19 cellular contexts compared by ENCODE assay signal in genomic region chr2:29162204-29162928, GRCh38. TPM values are rescaled to one million over a fixed set of nuclear protein-coding genes. Genes with fewer than 3 reads are reported as not detected.
DNase-seq lines count a peak whose midpoint lies in the region; ATAC-seq, FAIRE-seq and TF ChIP-seq lines count a peak whose summit lies in the region.
"Had no signal": no experiment of that assay in that cellular context is flagged by ENCODE, and none has a peak within 500 bp of the region (broad histone marks: within the 10 kb centered on the region; RNA-seq: fewer than 3 reads in every experiment).

No MANE protein-coding gene starts in this region.

- H3K4me2 ChIP-seq in IMR-90 (ENCODE audit: low read depth, low read length) (no peak overlapping the region), MM.1S (ENCODE audit: low read depth, low read length) (peak overlapping the region; percentile 36; the same call in 1 of the 2 replicates), K562 (ENCODE audit: insufficient read depth, low read length) (no peak overlapping the region)

- no peaks in the 10 kb centered on the region for H3K9me2 ChIP-seq in MM.1S (replicated peaks; ENCODE audit: insufficient read depth, low read length)

- H3K79me2 ChIP-seq in MM.1S (ENCODE audit: low read length), result no peaks in the 10 kb centered on the region
- H3K79me2 ChIP-seq in K562 (ENCODE audit: control insufficient read depth, insufficient read depth, low read length), result no peaks in the 10 kb centered on the region

- TF ChIP-seq POLR2A in IMR-90 (IDR thresholded peaks at IDR 0.05; ENCODE audit: low read depth, low read length), result no peak
- TF ChIP-seq POLR2A in K562 (conservative IDR thresholded peaks at IDR 0.05), result no peak

- no peak overlapping the region for H3K27ac Mint-ChIP-seq in activated CD4-positive, alpha-beta T cell treated with anti-CD3 and anti-CD28 coated beads, Interleukin-2, amount 10 ng/mL, durations not matched to agents 7 days and 5 days
- H3K27ac Mint-ChIP-seq: CD4-positive, alpha-beta T cell; H9; IgD-negative memory B cell had no signal

- no peak overlapping the region for H4K5ac ChIP-seq in IMR-90 (ENCODE audit: low read depth, low read length)

- H3K27ac ChIP-seq in IMR-90 (ENCODE audit: insufficient read depth, low read length), result no peak overlapping the region
- no peak overlapping the region for H3K27ac ChIP-seq in MM.1S (ENCODE audit: low read length)
- H3K27ac ChIP-seq in K562 (ENCODE audit: extremely low read depth, low read depth, low read length), result no peak overlapping the region
- H3K27ac ChIP-seq in small intestine (ENCODE audit: low read depth in 1 of 2, low read length in 1 of 2), result no peak overlapping the region
- H3K27ac ChIP-seq: C4-2B, HL-60 had no signal

- CTCF ChIA-PET in IMR-90 (lab: Yijun Ruan, JAX), result no interaction called here
- CTCF ChIA-PET in K562 (lab: Yijun Ruan, JAX; ENCODE audit: low intra/inter-chr PET ratio), result no interaction called here
- CTCF ChIA-PET in activated CD4-positive, alpha-beta T cell treated with anti-CD3 and anti-CD28 coated beads, Interleukin-2, amount 10 ng/mL, durations not matched to agents 7 days and 5 days (lab: Charles Lee), result no interaction called here

- no peaks in the 10 kb centered on the region for H3F3A ChIP-seq in MM.1S (ENCODE audit: insufficient read depth, low read length)

- H3K4me1 Mint-ChIP-seq in activated CD4-positive, alpha-beta T cell treated with anti-CD3 and anti-CD28 coated beads, Interleukin-2, amount 10 ng/mL, durations not matched to agents 7 days and 5 days, result no peaks in the 10 kb centered on the region

- no peak overlapping the region for H3K4ac ChIP-seq in IMR-90 (ENCODE audit: low read depth, low read length)

- dilution Hi-C loops in IMR-90 (cut with HindIII; ENCODE audit: low sequenced_read_pairs, unreplicated experiment), result no loop called here

- no peak overlapping the region for H4K8ac ChIP-seq in IMR-90 (ENCODE audit: low read depth in 2 of 2, low read length in 2 of 2)

- peaks cover 18% of the 10 kb centered on the region for H3K36me3 ChIP-seq in IMR-90 (ENCODE audit: control insufficient read depth, insufficient read depth, low read length)
- H3K36me3 ChIP-seq in MM.1S (replicated peaks; ENCODE audit: insufficient read depth, low read length), result no peaks in the 10 kb centered on the region
- no peaks in the 10 kb centered on the region for H3K36me3 ChIP-seq in K562 (ENCODE audit: control insufficient read depth, insufficient read depth, low read length)
- H3K36me3 ChIP-seq in small intestine (ENCODE audit: control insufficient read depth in 2 of 2, insufficient read depth in 2 of 2, low read length in 2 of 2), result peaks cover 2% of the 10 kb centered on the region in 2 donors

- H2AFZ ChIP-seq in IMR-90 (replicated peaks; ENCODE audit: low read length, poor library complexity), result no peak overlapping the region
- no peak overlapping the region for H2AFZ ChIP-seq in MM.1S (ENCODE audit: low read length)
- no peak overlapping the region for H2AFZ ChIP-seq in K562 (ENCODE audit: low read depth, low read length)

- no peak overlapping the region for H2AK5ac ChIP-seq in IMR-90 (ENCODE audit: low read depth, low read length)

- TF ChIP-seq EP300 in K562 (IDR thresholded peaks at IDR 0.05; ENCODE audit: low read length), result no peak

- no peaks in the 10 kb centered on the region for H3K9me3 Mint-ChIP-seq in activated CD4-positive, alpha-beta T cell treated with anti-CD3 and anti-CD28 coated beads, Interleukin-2, amount 10 ng/mL, durations not matched to agents 7 days and 5 days
- H3K9me3 Mint-ChIP-seq: CD4-positive, alpha-beta T cell; H9; IgD-negative memory B cell had no signal

- WGBS in IMR-90 (ENCODE audit: extremely low coverage in 2 of 2, insufficient read length in 1 of 2), 2 experiments, result no CpG with 5 or more reads among the region's 1 CpG
- WGBS in K562 (ENCODE audit: insufficient coverage, low coverage, missing lambda C conversion rate), result 0% methylated on average over 1 of the region's 1 CpG
- 49 to 92% (median 70%) methylated on average over 1 of the region's 1 CpG for whole genome bisulfite sequencing in small intestine, 3 donors

- in situ Hi-C loops in IMR-90 (cut with MboI; ENCODE audit: low sequenced_read_pairs) (no loop called here), K562 (cut with MboI) (no loop called here)

- no peak overlapping the region for H3K9ac ChIP-seq in IMR-90 (ENCODE audit: low read depth, low read length)
- no peak overlapping the region for H3K9ac ChIP-seq in MM.1S (ENCODE audit: low read length)
- no peak overlapping the region for H3K9ac ChIP-seq in K562 (ENCODE audit: insufficient read depth in 1 of 2, low read depth in 2 of 2, low read length in 2 of 2)

- FAIRE-seq in K562 (lab: Jason Lieb, UNC), result no peak
- peak; percentile 10 for FAIRE-seq in small intestine (lab: Jason Lieb, UNC)
- FAIRE-seq: D721Med, G401.6, GM12891, GM19239, H1 had no signal

- H3K79me1 ChIP-seq in IMR-90 (ENCODE audit: low read depth in 1 of 2, low read length in 2 of 2), result peaks cover 2 to 6% of the 10 kb centered on the region in 2 experiments; a peak in 1 of 4 replicates

- H3K9me1 ChIP-seq in IMR-90 (ENCODE audit: insufficient read depth, low read length) (peaks cover 2% of the 10 kb centered on the region; the same call in 1 of the 2 replicates), K562 (ENCODE audit: control insufficient read depth, insufficient read depth, low read length) (no peaks in the 10 kb centered on the region)

- no TSS peak for BruUV-seq in IMR-90 (replicated peaks; lab: Mats Ljungman, UMichigan)
- BruUV-seq in K562 (replicated peaks; lab: Mats Ljungman, UMichigan), result no TSS peak

- H3K4me3 ChIP-seq in IMR-90 (ENCODE audit: insufficient read depth, low read depth, low read length), result no peak overlapping the region
- no peak overlapping the region for H3K4me3 ChIP-seq in MM.1S (ENCODE audit: low read length)
- H3K4me3 ChIP-seq in K562, result no peak overlapping the region
- no peak overlapping the region for H3K4me3 ChIP-seq in small intestine (ENCODE audit: low read depth in 1 of 2, low read length in 2 of 2)

- H3K23ac ChIP-seq in IMR-90 (ENCODE audit: low read depth, low read length), result no peak overlapping the region

- no peak overlapping the region for H2BK120ac ChIP-seq in IMR-90 (ENCODE audit: low read depth, low read length)

- no peak overlapping the region for H3K56ac ChIP-seq in IMR-90 (ENCODE audit: extremely low read depth, insufficient read depth, low read length)

- TF ChIP-seq CTCF in IMR-90 (conservative IDR thresholded peaks at IDR 0.05; ENCODE audit: low read depth, low read length) (no peak), MM.1S (IDR thresholded peaks at IDR 0.05; ENCODE audit: low read length) (no peak), K562 (IDR thresholded peaks at IDR 0.05 in 2 of 3, conservative IDR thresholded peaks at IDR 0.05 in 1 of 3; ENCODE audit: insufficient read depth in 2 of 3, low read depth in 1 of 3, low read length in 3 of 3) (no peak)

- H3K4me1 ChIP-seq in IMR-90 (ENCODE audit: control insufficient read depth, insufficient read depth, low read length), result peaks cover 6% of the 10 kb centered on the region
- peaks cover 22% of the 10 kb centered on the region for H3K4me1 ChIP-seq in MM.1S (ENCODE audit: low read length)
- H3K4me1 ChIP-seq in K562 (replicated peaks in 1 of 2; ENCODE audit: control insufficient read depth in 2 of 2, insufficient read depth in 2 of 2, low read length in 2 of 2), result no peaks in the 10 kb centered on the region; a peak in 1 of 5 replicates
- H3K4me1 ChIP-seq in small intestine (ENCODE audit: control insufficient read depth in 2 of 2, insufficient read depth in 1 of 2, low read depth in 1 of 2, low read length in 1 of 2), result no peaks in the 10 kb centered on the region

- no peak overlapping the region for H2BK5ac ChIP-seq in IMR-90 (ENCODE audit: low read depth, low read length, poor library complexity, severe bottlenecking)

- H3K14ac ChIP-seq in IMR-90 (replicated peaks; ENCODE audit: low read depth, low read length), result no peak overlapping the region

- H3K4me3 Mint-ChIP-seq in activated CD4-positive, alpha-beta T cell treated with anti-CD3 and anti-CD28 coated beads, Interleukin-2, amount 10 ng/mL, durations not matched to agents 7 days and 5 days, result no peak overlapping the region
- H3K4me3 Mint-ChIP-seq: CD4-positive, alpha-beta T cell; H9; IgD-negative memory B cell had no signal

- no peaks in the 10 kb centered on the region for H3K27me3 Mint-ChIP-seq in activated CD4-positive, alpha-beta T cell treated with anti-CD3 and anti-CD28 coated beads, Interleukin-2, amount 10 ng/mL, durations not matched to agents 7 days and 5 days
- H3K27me3 Mint-ChIP-seq: CD4-positive, alpha-beta T cell; IgD-negative memory B cell had no signal

- no peak overlapping the region for H2BK20ac ChIP-seq in IMR-90 (ENCODE audit: low read depth, low read length)

- TF ChIP-seq RAD21 in IMR-90 (IDR thresholded peaks at IDR 0.05; ENCODE audit: low read length) (no peak), K562 (CRISPR knock-in tag; conservative IDR thresholded peaks at IDR 0.05 in 1 of 2, IDR thresholded peaks at IDR 0.05 in 1 of 2) (no peak)

- no peak overlapping the region for H2BK15ac ChIP-seq in IMR-90 (ENCODE audit: low read depth, low read length)

- intact Hi-C loops in IMR-90 (cut with micrococcal nuclease) (no loop called here), K562 (cut with micrococcal nuclease) (no loop called here), Right ventricle myocardium inferior (cut with DNase I) (no loop called here)

- peaks cover 35% of the 10 kb centered on the region for H3K36me3 Mint-ChIP-seq in activated CD4-positive, alpha-beta T cell treated with anti-CD3 and anti-CD28 coated beads, Interleukin-2, amount 10 ng/mL, durations not matched to agents 7 days and 5 days (ENCODE audit: low read depth)

- H3K18ac ChIP-seq in IMR-90 (ENCODE audit: low read depth, low read length), result no peak overlapping the region

- POLR2A ChIA-PET in IMR-90 (lab: Charles Lee; ENCODE audit: unreplicated experiment) (no interaction called here), K562 (lab: Yijun Ruan, JAX) (no interaction called here)
- POLR2A ChIA-PET in activated CD4-positive, alpha-beta T cell treated with anti-CD3 and anti-CD28 coated beads, Interleukin-2, amount 10 ng/mL, durations not matched to agents 7 days and 5 days (lab: Charles Lee), result no interaction called here

- ATAC-seq in IMR-90 (ENCODE audit: low read depth) (no peak), K562 (no peak), Right ventricle myocardium inferior (no peak)

- H2AK9ac ChIP-seq in IMR-90 (replicated peaks; ENCODE audit: low read depth, low read length, poor library complexity), result no peak overlapping the region

- no peak for DNase-seq in IMR-90
- DNase-seq in MM.1S, result no peak
- no peak for DNase-seq in K562 (ENCODE audit: extremely low read depth in 1 of 4, low spot score in 3 of 4)
- no peak for DNase-seq in small intestine
- DNase-seq in activated CD4-positive, alpha-beta T cell treated with anti-CD3 and anti-CD28 coated beads, Interleukin-2, amount 10 ng/mL, durations not matched to agents 7 days and 5 days, result no peak
- no peak for DNase-seq in amygdala (lab: John Stamatoyannopoulos, UW)
- DNase-seq in Right ventricle myocardium inferior (ENCODE audit: missing footprints), result no peak
- DNase-seq: AML-193; Caco-2; CD4-positive, alpha-beta T cell; H9 had no signal

- no peaks in the 10 kb centered on the region for H4K20me1 ChIP-seq in IMR-90 (ENCODE audit: insufficient read depth, low read length)
- no peaks in the 10 kb centered on the region for H4K20me1 ChIP-seq in MM.1S (ENCODE audit: insufficient read depth, low read length)
- no peaks in the 10 kb centered on the region for H4K20me1 ChIP-seq in K562 (replicated peaks; ENCODE audit: control insufficient read depth, insufficient read depth, low read length)

- no peaks in the 10 kb centered on the region for H3K9me3 ChIP-seq in IMR-90 (ENCODE audit: control insufficient read depth, insufficient read depth, low read length)
- H3K9me3 ChIP-seq in MM.1S (replicated peaks; ENCODE audit: insufficient read depth, low read length), result no peaks in the 10 kb centered on the region
- H3K9me3 ChIP-seq in K562 (replicated peaks; ENCODE audit: control insufficient read depth, insufficient read depth, low read depth, low read length), result no peaks in the 10 kb centered on the region
- H3K9me3 ChIP-seq in small intestine (ENCODE audit: control insufficient read depth, low read depth), result no peaks in the 10 kb centered on the region
- H3K9me3 ChIP-seq: Caco-2 had no signal

- no peak overlapping the region for H4K91ac ChIP-seq in IMR-90 (ENCODE audit: insufficient read depth, low read depth, low read length)

- H3K27me3 ChIP-seq in IMR-90 (ENCODE audit: control insufficient read depth, insufficient read depth, low read length), result no peaks in the 10 kb centered on the region
- no peaks in the 10 kb centered on the region for H3K27me3 ChIP-seq in MM.1S (replicated peaks; ENCODE audit: insufficient read depth, low read length)
- H3K27me3 ChIP-seq in K562 (ENCODE audit: control insufficient read depth in 2 of 2, insufficient read depth in 2 of 2, low read length in 2 of 2), result peaks cover 2 to 4% of the 10 kb centered on the region in 2 experiments; a peak in 2 of 5 replicates
- H3K27me3 ChIP-seq in small intestine (ENCODE audit: control insufficient read depth in 2 of 2, insufficient read depth in 2 of 2, low read length in 2 of 2), result peaks cover 0 to 2% of the 10 kb centered on the region in 2 donors

RNA-seq across cellular contexts. Expression of gene CLIP4, which starts 47.2 kb away (rescaled TPM):
- total RNA-seq in IMR-90 (2012; rRNA removed) (64.2 and 66.3 TPM in 2 replicates), K562 (2014; rRNA removed) (not detected in 2 replicates), K562 (2014; rRNA removed; fragmentation: Illumina TruSeq; extraction: Trizol) (not detected in 2 replicates), K562 (2015; rRNA removed; fragmentation: Illumina TruSeq; extraction: Trizol) (not detected in 2 replicates), K562 (2021) (0.18 and 0.38 TPM in 2 replicates), Right ventricle myocardium inferior (26.2 TPM)
- polyA plus RNA-seq in IMR-90 (2012; rRNA removed) (26.8 and 29.7 TPM in 2 replicates), K562 (2011; rRNA removed) (0.03 and 0.06 TPM in 2 replicates), K562 (2014; fragmentation: Illumina TruSeq; extraction: Trizol) (0.03 TPM in 1 of 2 replicates, not detected in the other), K562 (2014; fragmentation: Nextera tagmentation; extraction: Ambion mirVana) (not detected), K562 (2014; rRNA removed) (0.13 and 0.20 TPM in 2 replicates), small intestine (1 to 10 TPM in 2 of 3 donors, under 1 TPM in 1; 0.67 to 5.8 (median 1.6) TPM)
- polyA plus RNA-seq in IMR-90 (2012; cell fraction: cytosol; rRNA removed), result 5.5 and 8.4 TPM in 2 replicates
- 10.3 and 72.2 TPM in 2 replicates for polyA plus RNA-seq in IMR-90 (2012; cell fraction: nucleus; rRNA removed; ENCODE audit: low replicate concordance)
- total RNA-seq in K562 (2011; cell fraction: chromatin; rRNA removed; ENCODE audit: low replicate concordance), result 0.18 TPM in 1 of 2 replicates, not detected in the other
- total RNA-seq in K562 (2011; cell fraction: nucleolus; rRNA removed), result 0.13 TPM in 1 of 2 replicates, not detected in the other
- 0.95 TPM in 1 of 2 replicates, not detected in the other for total RNA-seq in K562 (2011; cell fraction: nucleoplasm; rRNA removed)
- polyA plus RNA-seq in K562 (2011; cell fraction: cytosol; rRNA removed), result 0.03 TPM in 1 of 2 replicates, not detected in the other
- polyA plus RNA-seq in K562 (2011; cell fraction: nucleus; rRNA removed), result 0.10 TPM in 1 of 2 replicates, not detected in the other
- polyA plus RNA-seq in K562 (2012), result 0.04 TPM in 1 of 2 replicates, not detected in the other
- not detected in 2 replicates for polyA minus RNA-seq in K562 (2011; rRNA and poly(A)+ RNA removed)
- polyA minus RNA-seq in K562 (2011; cell fraction: cytosol; rRNA and poly(A)+ RNA removed), result not detected in 2 replicates
- 0.11 TPM in 1 of 2 replicates, not detected in the other for polyA minus RNA-seq in K562 (2011; cell fraction: nucleus; rRNA and poly(A)+ RNA removed)
- 10 to 100 TPM; 23.4 to 23.8 TPM for total RNA-seq in activated CD4-positive, alpha-beta T cell treated with anti-CD3 and anti-CD28 coated beads, Interleukin-2, amount 10 ng/mL, durations not matched to agents 7 days and 5 days

Comparison
In these comparisons a context has a peak if more than half of its experiments do, and no peak if none do; other contexts are left out.
1. RNA of gene CLIP4, which starts 47.2 kb away (total RNA-seq): 64.2 to 66.3 TPM in IMR-90, 26.2 TPM in Right ventricle myocardium inferior (single experiment) and 23.4 to 23.8 TPM in activated CD4-positive, alpha-beta T cell treated with anti-CD3 and anti-CD28 coated beads, Interleukin-2, amount 10 ng/mL, durations not matched to agents 7 days and 5 days; 0.13 to 0.95 TPM in K562; every median in the first group is over 10 times any median in the second.